ENCODE assay signal across 1 cellular context in the genomic region with DNA sequence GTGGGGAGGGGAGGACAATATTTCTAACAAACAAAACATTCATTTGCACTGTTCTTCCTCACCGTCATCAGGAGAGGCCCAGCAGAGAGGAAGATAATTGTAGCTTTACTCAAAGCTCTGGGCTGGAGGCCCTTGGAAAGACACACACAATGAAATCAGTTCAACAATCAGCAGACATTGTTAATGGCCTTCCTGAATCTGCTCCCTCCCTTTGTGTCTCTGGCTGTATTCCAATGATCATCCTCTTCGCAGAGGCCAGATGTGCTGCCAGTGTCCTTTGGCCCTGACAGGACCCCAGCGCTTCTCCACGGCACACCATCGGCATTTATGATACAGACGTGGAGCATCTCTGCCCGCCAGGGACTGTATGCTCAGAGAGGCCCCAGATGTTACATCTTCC.
TF ChIP-seq lines count a peak whose summit lies in the region.

No MANE protein-coding gene starts in this region.

TF ChIP-seq in GM23338, 12 proteins besides CTCF, POLR2A, EP300 and RAD21 (continued from another document):
- TF ChIP-seq, protein P1, sequence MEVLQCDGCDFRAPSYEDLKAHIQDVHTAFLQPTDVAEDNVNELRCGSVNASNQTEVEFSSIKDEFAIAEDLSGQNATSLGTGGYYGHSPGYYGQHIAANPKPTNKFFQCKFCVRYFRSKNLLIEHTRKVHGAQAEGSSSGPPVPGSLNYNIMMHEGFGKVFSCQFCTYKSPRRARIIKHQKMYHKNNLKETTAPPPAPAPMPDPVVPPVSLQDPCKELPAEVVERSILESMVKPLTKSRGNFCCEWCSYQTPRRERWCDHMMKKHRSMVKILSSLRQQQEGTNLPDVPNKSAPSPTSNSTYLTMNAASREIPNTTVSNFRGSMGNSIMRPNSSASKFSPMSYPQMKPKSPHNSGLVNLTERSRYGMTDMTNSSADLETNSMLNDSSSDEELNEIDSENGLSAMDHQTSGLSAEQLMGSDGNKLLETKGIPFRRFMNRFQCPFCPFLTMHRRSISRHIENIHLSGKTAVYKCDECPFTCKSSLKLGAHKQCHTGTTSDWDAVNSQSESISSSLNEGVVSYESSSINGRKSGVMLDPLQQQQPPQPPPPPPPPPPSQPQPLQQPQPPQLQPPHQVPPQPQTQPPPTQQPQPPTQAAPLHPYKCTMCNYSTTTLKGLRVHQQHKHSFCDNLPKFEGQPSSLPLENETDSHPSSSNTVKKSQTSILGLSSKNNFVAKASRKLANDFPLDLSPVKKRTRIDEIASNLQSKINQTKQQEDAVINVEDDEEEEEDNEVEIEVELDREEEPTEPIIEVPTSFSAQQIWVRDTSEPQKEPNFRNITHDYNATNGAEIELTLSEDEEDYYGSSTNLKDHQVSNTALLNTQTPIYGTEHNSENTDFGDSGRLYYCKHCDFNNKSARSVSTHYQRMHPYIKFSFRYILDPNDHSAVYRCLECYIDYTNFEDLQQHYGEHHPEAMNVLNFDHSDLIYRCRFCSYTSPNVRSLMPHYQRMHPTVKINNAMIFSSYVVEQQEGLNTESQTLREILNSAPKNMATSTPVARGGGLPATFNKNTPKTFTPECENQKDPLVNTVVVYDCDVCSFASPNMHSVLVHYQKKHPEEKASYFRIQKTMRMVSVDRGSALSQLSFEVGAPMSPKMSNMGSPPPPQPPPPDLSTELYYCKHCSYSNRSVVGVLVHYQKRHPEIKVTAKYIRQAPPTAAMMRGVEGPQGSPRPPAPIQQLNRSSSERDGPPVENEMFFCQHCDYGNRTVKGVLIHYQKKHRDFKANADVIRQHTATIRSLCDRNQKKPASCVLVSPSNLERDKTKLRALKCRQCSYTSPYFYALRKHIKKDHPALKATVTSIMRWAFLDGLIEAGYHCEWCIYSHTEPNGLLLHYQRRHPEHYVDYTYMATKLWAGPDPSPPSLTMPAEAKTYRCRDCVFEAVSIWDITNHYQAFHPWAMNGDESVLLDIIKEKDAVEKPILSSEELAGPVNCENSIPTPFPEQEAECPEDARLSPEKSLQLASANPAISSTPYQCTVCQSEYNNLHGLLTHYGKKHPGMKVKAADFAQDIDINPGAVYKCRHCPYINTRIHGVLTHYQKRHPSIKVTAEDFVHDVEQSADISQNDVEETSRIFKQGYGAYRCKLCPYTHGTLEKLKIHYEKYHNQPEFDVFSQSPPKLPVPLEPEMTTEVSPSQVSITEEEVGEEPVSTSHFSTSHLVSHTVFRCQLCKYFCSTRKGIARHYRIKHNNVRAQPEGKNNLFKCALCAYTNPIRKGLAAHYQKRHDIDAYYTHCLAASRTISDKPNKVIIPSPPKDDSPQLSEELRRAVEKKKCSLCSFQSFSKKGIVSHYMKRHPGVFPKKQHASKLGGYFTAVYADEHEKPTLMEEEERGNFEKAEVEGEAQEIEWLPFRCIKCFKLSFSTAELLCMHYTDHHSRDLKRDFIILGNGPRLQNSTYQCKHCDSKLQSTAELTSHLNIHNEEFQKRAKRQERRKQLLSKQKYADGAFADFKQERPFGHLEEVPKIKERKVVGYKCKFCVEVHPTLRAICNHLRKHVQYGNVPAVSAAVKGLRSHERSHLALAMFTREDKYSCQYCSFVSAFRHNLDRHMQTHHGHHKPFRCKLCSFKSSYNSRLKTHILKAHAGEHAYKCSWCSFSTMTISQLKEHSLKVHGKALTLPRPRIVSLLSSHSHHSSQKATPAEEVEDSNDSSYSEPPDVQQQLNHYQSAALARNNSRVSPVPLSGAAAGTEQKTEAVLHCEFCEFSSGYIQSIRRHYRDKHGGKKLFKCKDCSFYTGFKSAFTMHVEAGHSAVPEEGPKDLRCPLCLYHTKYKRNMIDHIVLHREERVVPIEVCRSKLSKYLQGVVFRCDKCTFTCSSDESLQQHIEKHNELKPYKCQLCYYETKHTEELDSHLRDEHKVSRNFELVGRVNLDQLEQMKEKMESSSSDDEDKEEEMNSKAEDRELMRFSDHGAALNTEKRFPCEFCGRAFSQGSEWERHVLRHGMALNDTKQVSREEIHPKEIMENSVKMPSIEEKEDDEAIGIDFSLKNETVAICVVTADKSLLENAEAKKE (CRISPR knock-in tag; IDR thresholded peaks at IDR 0.05): no peak
- TF ChIP-seq EZH2phosphoT487 (IDR thresholded peaks at IDR 0.05; ENCODE audit: unreplicated experiment) (no peak), STAT1 (IDR thresholded peaks at IDR 0.05; ENCODE audit: unreplicated experiment) (no peak), NANOG (IDR thresholded peaks at IDR 0.05; ENCODE audit: borderline replicate concordance) (no peak), ETS1 (IDR thresholded peaks at IDR 0.05) (no peak), ZNF331 (CRISPR knock-in tag; IDR thresholded peaks at IDR 0.05; ENCODE audit: low read depth) (no peak), POLR2AphosphoS5 (IDR thresholded peaks at IDR 0.05; ENCODE audit: low read depth) (no peak), EZH2 (IDR thresholded peaks at IDR 0.05; ENCODE audit: low read depth, unreplicated experiment) (no peak), ZNF114 (CRISPR knock-in tag; IDR thresholded peaks at IDR 0.05) (no peak), REST (IDR thresholded peaks at IDR 0.05; ENCODE audit: unreplicated experiment) (no peak)
TF ChIP-seq in GM23338: peak in this region for 0.
